Comparison of ENCODE assay signal across 1 cellular context in genomic region chr10:63468947-63469346, GRCh38.
TF ChIP-seq lines count a peak whose summit lies in the region.

No MANE protein-coding gene starts in this region.

TF ChIP-seq in K562, 482 proteins besides CTCF, POLR2A, EP300 and RAD21 (continued from another document):
- TF ChIP-seq PBX2 (CRISPR knock-in tag; IDR thresholded peaks at IDR 0.05; ENCODE audit: low read depth) (no peak), PBX2 (tag; conservative IDR thresholded peaks at IDR 0.05; ENCODE audit: low read depth) (peak; percentile 24; the same call in 1 of the 2 replicates), ZNF134 (CRISPR knock-in tag; conservative IDR thresholded peaks at IDR 0.05) (no peak)
